In the genomic region with DNA sequence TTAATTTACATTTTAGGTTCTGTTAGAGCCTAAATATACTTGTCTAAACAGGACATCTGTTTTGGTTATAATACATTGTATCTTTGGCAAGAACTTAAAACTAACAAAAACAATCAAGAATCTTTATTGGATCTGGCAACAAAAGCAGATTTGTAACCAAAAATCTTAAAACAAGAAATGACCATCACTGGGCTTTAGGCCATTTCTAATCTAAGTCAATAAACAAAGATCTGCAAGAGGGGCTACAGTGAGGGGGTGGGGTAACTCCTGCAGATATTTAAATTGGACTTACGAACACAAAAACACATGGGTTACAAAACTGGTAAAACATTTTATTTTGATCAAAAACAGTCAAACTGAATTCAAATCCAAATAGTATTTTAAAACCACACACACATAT, we compare ENCODE assay signal across 19 cellular contexts.
"Had no signal": no experiment of that assay in that cellular context is flagged by ENCODE, and none has a peak within 500 bp of the region (broad histone marks: within the 10 kb centered on the region; RNA-seq: fewer than 3 reads in every experiment).

No MANE protein-coding gene starts in this region.

- H3K27me3 Mint-ChIP-seq: activated CD4-positive, alpha-beta T cell treated with anti-CD3 and anti-CD28 coated beads, Interleukin-2, amount 10 ng/mL, durations not matched to agents 7 days and 5 days; activated naive CD8-positive, alpha-beta T cell treated with anti-CD3 and anti-CD28 coated beads, Interleukin-2, amount 10 ng/mL, durations not matched to agents 7 days and 5 days; naive thymus-derived CD8-positive, alpha-beta T cell; T-cell had no signal

- H3K9me3 Mint-ChIP-seq: activated CD4-positive, alpha-beta T cell treated with anti-CD3 and anti-CD28 coated beads, Interleukin-2, amount 10 ng/mL, durations not matched to agents 7 days and 5 days; activated naive CD8-positive, alpha-beta T cell treated with anti-CD3 and anti-CD28 coated beads, Interleukin-2, amount 10 ng/mL, durations not matched to agents 7 days and 5 days; naive thymus-derived CD8-positive, alpha-beta T cell; T-cell had no signal

- H3K9me3 ChIP-seq: esophagus muscularis mucosa, neutrophil, transverse colon, vagina had no signal

- H3K4me3 ChIP-seq: cardiac muscle cell, esophagus muscularis mucosa, transverse colon, vagina had no signal

- H3K27ac Mint-ChIP-seq: activated CD4-positive, alpha-beta T cell treated with anti-CD3 and anti-CD28 coated beads, Interleukin-2, amount 10 ng/mL, durations not matched to agents 7 days and 5 days; activated naive CD8-positive, alpha-beta T cell treated with anti-CD3 and anti-CD28 coated beads, Interleukin-2, amount 10 ng/mL, durations not matched to agents 7 days and 5 days; naive thymus-derived CD8-positive, alpha-beta T cell; T-cell had no signal

- H3K9ac ChIP-seq: parathyroid adenoma had no signal

- H3K4me1 Mint-ChIP-seq: activated CD4-positive, alpha-beta T cell treated with anti-CD3 and anti-CD28 coated beads, Interleukin-2, amount 10 ng/mL, durations not matched to agents 7 days and 5 days; activated naive CD8-positive, alpha-beta T cell treated with anti-CD3 and anti-CD28 coated beads, Interleukin-2, amount 10 ng/mL, durations not matched to agents 7 days and 5 days; T-cell had no signal

- H3K4me3 Mint-ChIP-seq: activated CD4-positive, alpha-beta T cell treated with anti-CD3 and anti-CD28 coated beads, Interleukin-2, amount 10 ng/mL, durations not matched to agents 7 days and 5 days; activated naive CD8-positive, alpha-beta T cell treated with anti-CD3 and anti-CD28 coated beads, Interleukin-2, amount 10 ng/mL, durations not matched to agents 7 days and 5 days; naive thymus-derived CD8-positive, alpha-beta T cell; T-cell had no signal

- H3K27ac ChIP-seq: cardiac muscle cell, esophagus muscularis mucosa, neutrophil, parathyroid adenoma, transverse colon, vagina had no signal

- DNase-seq: activated CD4-positive, alpha-beta T cell treated with anti-CD3 and anti-CD28 coated beads, Interleukin-2, amount 10 ng/mL, durations not matched to agents 7 days and 5 days; activated CD8-positive, alpha-beta memory T cell treated with anti-CD3 and anti-CD28 coated beads for 24 hours; activated naive CD8-positive, alpha-beta T cell treated with anti-CD3 and anti-CD28 coated beads, Interleukin-2, amount 10 ng/mL, durations not matched to agents 7 days and 5 days; anterior cingulate cortex; glutamatergic neuron; kidney glomerular epithelial cell; left ventricle myocardium superior; mesenchymal stem cell; naive thymus-derived CD8-positive, alpha-beta T cell; stimulated activated CD4-positive, alpha-beta T cell treated with anti-CD3 and anti-CD28 coated beads, Interleukin-4, amount 100 ng/mL, for 1 hour; stimulated activated naive CD4-positive, alpha-beta T cell treated with Interleukin-2 at 50 U/mL for 16 hours; T-cell; T-helper 9 cell; transverse colon had no signal

- H3K79me2 ChIP-seq: parathyroid adenoma had no signal

- H2AFZ ChIP-seq: parathyroid adenoma had no signal

- ATAC-seq: left ventricle myocardium superior; naive thymus-derived CD8-positive, alpha-beta T cell; T-cell had no signal

- H3K27me3 ChIP-seq: cardiac muscle cell, esophagus muscularis mucosa, neutrophil, transverse colon, vagina had no signal

- H3K4me1 ChIP-seq: esophagus muscularis mucosa, transverse colon, vagina had no signal
